1 cellular context compared by ENCODE assay signal in genomic region chr5:54590824-54591223, GRCh38.
TF ChIP-seq lines count a peak whose summit lies in the region.

No MANE protein-coding gene starts in this region.

TF ChIP-seq in H1, 55 proteins besides CTCF, POLR2A, EP300 and RAD21 (continued from another document):
- TF ChIP-seq USF2 (IDR thresholded peaks at IDR 0.05; ENCODE audit: low read length) (no peak), CBX5 (IDR thresholded peaks at IDR 0.05; ENCODE audit: low read depth, low read length) (no peak), JUND (IDR thresholded peaks at IDR 0.05; ENCODE audit: low read length) (no peak), SIRT6 (IDR thresholded peaks at IDR 0.05; ENCODE audit: low read length) (no peak), BACH1 (IDR thresholded peaks at IDR 0.05; ENCODE audit: low read length) (no peak), NANOG (IDR thresholded peaks at IDR 0.05; ENCODE audit: insufficient read depth, low read depth, low read length, poor library complexity, severe bottlenecking) (no peak), EGR1 (IDR thresholded peaks at IDR 0.05; ENCODE audit: borderline replicate concordance, low read depth, low read length) (no peak), KDM5A (IDR thresholded peaks at IDR 0.05; ENCODE audit: low read length) (no peak), SRF (IDR thresholded peaks at IDR 0.05; ENCODE audit: low read depth, low read length) (no peak), PHF8 (conservative IDR thresholded peaks at IDR 0.05; ENCODE audit: low read depth, low read length) (no peak), TEAD4 (IDR thresholded peaks at IDR 0.05; ENCODE audit: low read depth, low read length) (no peak), POLR2AphosphoS5 (IDR thresholded peaks at IDR 0.05; ENCODE audit: low read depth, low read length) (no peak), TCF12 (IDR thresholded peaks at IDR 0.05; ENCODE audit: low read depth, low read length) (no peak), EZH2 (IDR thresholded peaks at IDR 0.05; ENCODE audit: low read depth, low read length, severe bottlenecking) (no peak), ATF2 (IDR thresholded peaks at IDR 0.05; ENCODE audit: low read length) (no peak)
